19 cellular contexts compared by ENCODE assay signal in genomic region chr11:45224766-45225165, GRCh38.
"Had no signal": no experiment of that assay in that cellular context is flagged by ENCODE, and none has a peak within 500 bp of the region (broad histone marks: within the 10 kb centered on the region; RNA-seq: fewer than 3 reads in every experiment).

No MANE protein-coding gene starts in this region.

- H3K4me3 ChIP-seq: colonic mucosa, esophagus muscularis mucosa, gastrocnemius medialis, heart right ventricle, left lung, lower lobe of right lung, mucosa of descending colon had no signal

- H3K27me3 ChIP-seq: colonic mucosa, esophagus muscularis mucosa, gastrocnemius medialis, heart right ventricle, left lung had no signal

- H3K4me3 Mint-ChIP-seq: dendritic cell treated with granulocyte-macrophage colony-stimulating factor and Interleukin-4, amounts not matched to agents 40 ng/mL and 50 ng/mL, for 4 days; effector memory CD8-positive, alpha-beta T cell; mesothelial cell of epicardium had no signal

- H3K27ac ChIP-seq: colonic mucosa, esophagus muscularis mucosa, gastrocnemius medialis, heart right ventricle, left lung, lower lobe of right lung had no signal

- H3K36me3 ChIP-seq: colonic mucosa had no signal

- H3K9me3 ChIP-seq: colonic mucosa, esophagus muscularis mucosa, gastrocnemius medialis, heart right ventricle, left lung, lower lobe of right lung, mucosa of descending colon had no signal

- DNase-seq: cerebellar nuclear complex; colonic mucosa; cortex of kidney; effector CD8-positive, alpha-beta T cell; effector memory CD8-positive, alpha-beta T cell; foreskin melanocyte; gastrocnemius medialis; glutamatergic neuron; heart right ventricle; hippocampal formation; left cardiac atrium; left lung; left ventricle myocardium superior; lower lobe of right lung; mesenchymal stem cell; mucosa of descending colon had no signal

- H3K27me3 Mint-ChIP-seq: dendritic cell treated with granulocyte-macrophage colony-stimulating factor and Interleukin-4, amounts not matched to agents 40 ng/mL and 50 ng/mL, for 4 days; effector memory CD8-positive, alpha-beta T cell had no signal

- H3K4me1 ChIP-seq: colonic mucosa, esophagus muscularis mucosa, gastrocnemius medialis, heart right ventricle, left lung, lower lobe of right lung had no signal

- H3K27ac Mint-ChIP-seq: dendritic cell treated with granulocyte-macrophage colony-stimulating factor and Interleukin-4, amounts not matched to agents 40 ng/mL and 50 ng/mL, for 4 days; effector memory CD8-positive, alpha-beta T cell; mesothelial cell of epicardium had no signal

- H3K9me3 Mint-ChIP-seq: dendritic cell treated with granulocyte-macrophage colony-stimulating factor and Interleukin-4, amounts not matched to agents 40 ng/mL and 50 ng/mL, for 4 days; effector memory CD8-positive, alpha-beta T cell; mesothelial cell of epicardium had no signal
